ENCODE assay signal across 25 cellular contexts in the genomic region with DNA sequence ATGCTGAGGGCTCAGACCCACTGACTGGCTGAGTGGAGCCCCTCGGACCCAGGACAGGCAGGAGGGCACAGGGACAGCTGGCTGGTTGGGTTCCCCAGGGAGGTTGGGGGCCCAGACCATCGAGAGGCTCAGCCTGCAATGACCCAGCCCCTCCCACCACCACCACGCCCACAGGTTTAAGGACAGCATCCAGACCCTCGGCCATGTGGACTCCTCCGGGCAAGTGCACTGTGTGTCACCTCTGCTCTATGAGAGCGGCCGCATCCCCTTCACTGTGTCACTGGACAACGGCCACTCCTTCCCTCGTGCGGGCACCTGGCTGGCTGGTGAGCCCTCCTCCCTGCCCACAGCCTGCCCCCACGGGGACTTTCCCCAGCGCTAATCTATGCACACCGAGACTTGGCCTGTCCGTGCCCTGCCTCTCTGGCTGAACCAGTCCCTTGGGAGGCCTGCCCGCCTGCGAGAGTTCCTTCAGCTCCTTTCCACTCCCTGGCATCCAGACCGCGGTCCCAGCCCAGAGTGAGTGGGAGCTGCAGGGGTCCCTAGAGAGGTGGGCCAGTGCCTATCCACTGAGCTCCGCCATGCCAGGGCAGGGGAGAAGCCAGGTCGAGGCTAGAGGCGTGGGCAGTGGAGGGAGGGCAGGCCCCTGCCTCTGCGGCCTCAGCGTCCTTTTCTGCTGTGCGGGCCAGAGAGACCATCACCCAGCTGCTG. TPM values are rescaled to one million over a fixed set of nuclear protein-coding genes. Genes with fewer than 3 reads are reported as not detected.
DNase-seq lines count a peak whose midpoint lies in the region; ATAC-seq and TF ChIP-seq lines count a peak whose summit lies in the region.
"Had no signal": no experiment of that assay in that cellular context is flagged by ENCODE, and none has a peak within 500 bp of the region (broad histone marks: within the 10 kb centered on the region; RNA-seq: fewer than 3 reads in every experiment).

No MANE protein-coding gene starts in this region.

- H3K9ac ChIP-seq in BLaER1 treated with 17β-estradiol and CSF1 and Interleukin-3, amounts not matched to agents 10 nM and 100 nM = peak overlapping the region in 5 of 11 experiments; percentile 11 to 31 (median 26); a peak in 7 of 22 replicates
- H3K9ac ChIP-seq: neural progenitor cell had no signal

- peaks cover 12 to 25% (median 21%) of the 10 kb centered on the region in 10 experiments for H3K4me1 ChIP-seq in BLaER1 treated with 17β-estradiol and CSF1 and Interleukin-3, amounts not matched to agents 10 nM and 100 nM
- H3K4me1 ChIP-seq in psoas muscle = no peaks in the 10 kb centered on the region
- H3K4me1 ChIP-seq: adrenal gland had no signal

- no peaks in the 10 kb centered on the region for H3K27me3 ChIP-seq in BLaER1 treated with 17β-estradiol and CSF1 and Interleukin-3, amounts not matched to agents 10 nM and 100 nM
- H3K27me3 ChIP-seq in psoas muscle (ENCODE audit: insufficient read depth in 3 of 3, low read length in 2 of 3) = no peaks in the 10 kb centered on the region
- H3K27me3 ChIP-seq: adrenal gland, neural progenitor cell, tibial nerve had no signal

- H3K4me3 ChIP-seq in BLaER1 treated with 17β-estradiol and CSF1 and Interleukin-3, amounts not matched to agents 10 nM and 100 nM = no peak overlapping the region
- H3K4me3 ChIP-seq in coronary artery (peak overlapping the region; percentile 71), psoas muscle (no peak overlapping the region)
- H3K4me3 ChIP-seq: adrenal gland, neural progenitor cell had no signal

- peak overlapping the region; percentile 39 to 70 (median 60) for H3K4me2 ChIP-seq in BLaER1 treated with 17β-estradiol and CSF1 and Interleukin-3, amounts not matched to agents 10 nM and 100 nM
- H3K4me2 ChIP-seq: neural progenitor cell had no signal

- intact Hi-C loops in psoas muscle (cut with DNase I) = no loop called here

- peaks cover 0 to 17% (median 7%) of the 10 kb centered on the region in 11 experiments; a peak in 10 of 22 replicates for H3K36me3 ChIP-seq in BLaER1 treated with 17β-estradiol and CSF1 and Interleukin-3, amounts not matched to agents 10 nM and 100 nM
- H3K36me3 ChIP-seq in psoas muscle (ENCODE audit: insufficient read depth in 1 of 2, low read depth in 1 of 2) = no peaks in the 10 kb centered on the region
- H3K36me3 ChIP-seq: adrenal gland, neural progenitor cell had no signal

- H3K27ac ChIP-seq in BLaER1 treated with 17β-estradiol and CSF1 and Interleukin-3, amounts not matched to agents 10 nM and 100 nM = no peak overlapping the region
- H3K27ac ChIP-seq in coronary artery (peak overlapping the region in 1 of 2 donors; percentile 97), psoas muscle (no peak overlapping the region)
- H3K27ac ChIP-seq: adrenal gland, neural progenitor cell, tibial nerve had no signal

- no peak for TF ChIP-seq CTCF in coronary artery (IDR thresholded peaks at IDR 0.05)
- no peak for TF ChIP-seq CTCF in psoas muscle (IDR thresholded peaks at IDR 0.05)

- no peak for DNase-seq in coronary artery (ENCODE audit: low spot score)
- peak; percentile 14 to 41 for DNase-seq in psoas muscle
- no peak for DNase-seq in activated CD8-positive, alpha-beta memory T cell treated with anti-CD3 and anti-CD28 coated beads, Interleukin-2, amount 50 U/mL, for 48 hours
- DNase-seq: activated CD4-positive, alpha-beta memory T cell treated with anti-CD3 and anti-CD28 coated beads, Interleukin-2, amount 10 ng/mL, durations not matched to agents 7 days and 5 days; activated effector memory CD4-positive, alpha-beta T cell treated with anti-CD3 and anti-CD28 coated beads, Interleukin-2, amount 50 U/mL, for 16 hours; activated T-cell treated with anti-CD3 and anti-CD28 coated beads for 4 hours; adrenal gland; COR-L47; H9; KBM-7; left colon; MM.1S; NCI-H1436; NCI-H2171; NCI-H526; stimulated activated CD4-positive, alpha-beta T cell treated with anti-CD3 and anti-CD28 coated beads, Interleukin-2, amount 100 ng/mL, for 48 hours; stimulated activated naive CD4-positive, alpha-beta T cell treated with Interleukin-2 at 50 U/mL for 16 hours; T1000 had no signal

- H4K20me1 ChIP-seq in BLaER1 treated with 17β-estradiol and CSF1 and Interleukin-3, amounts not matched to agents 10 nM and 100 nM = peaks cover 0 to 23% (median 0%) of the 10 kb centered on the region in 11 experiments; a peak in 5 of 22 replicates

- no peaks in the 10 kb centered on the region for H3K9me3 ChIP-seq in BLaER1 treated with 17β-estradiol and CSF1 and Interleukin-3, amounts not matched to agents 10 nM and 100 nM (replicated peaks in 1 of 11)
- H3K9me3 ChIP-seq in psoas muscle = no peaks in the 10 kb centered on the region
- H3K9me3 ChIP-seq: adrenal gland, tibial nerve had no signal

- ATAC-seq in GM18520 (IDR thresholded peaks at IDR 0.05; ENCODE audit: unreplicated experiment) = peak; percentile 49
- no peak for ATAC-seq in psoas muscle
- no peak for ATAC-seq in HG02623 (IDR thresholded peaks at IDR 0.05; ENCODE audit: unreplicated experiment)
- no peak for ATAC-seq in GM18511 (IDR thresholded peaks at IDR 0.05; ENCODE audit: unreplicated experiment)
- no peak for ATAC-seq in GM18502 (IDR thresholded peaks at IDR 0.05; ENCODE audit: poor library complexity, unreplicated experiment)
- ATAC-seq: left colon had no signal

- 74 to 78% (median 77%) methylated on average over 22 to 24 of the region's 24 CpGs for WGBS in psoas muscle, 3 donors

RNA-seq across cellular contexts. Expression of gene SUSD2, which starts 2.2 kb away (rescaled TPM):
- total RNA-seq in psoas muscle = 1 to 10 TPM; 1.1 to 1.8 (median 1.4) TPM
- 1 to 10 TPM; 1.1 to 1.4 (median 1.3) TPM for polyA plus RNA-seq in psoas muscle

Comparison
In these comparisons a context has a peak if more than half of its experiments do, and no peak if none do; other contexts are left out.
1. DNase-seq: peak in psoas muscle (2 of 2); none in coronary artery (single experiment) and activated CD8-positive, alpha-beta memory T cell treated with anti-CD3 and anti-CD28 coated beads, Interleukin-2, amount 50 U/mL, for 48 hours (single experiment).